2 cellular contexts compared by ENCODE assay signal in the genomic region with DNA sequence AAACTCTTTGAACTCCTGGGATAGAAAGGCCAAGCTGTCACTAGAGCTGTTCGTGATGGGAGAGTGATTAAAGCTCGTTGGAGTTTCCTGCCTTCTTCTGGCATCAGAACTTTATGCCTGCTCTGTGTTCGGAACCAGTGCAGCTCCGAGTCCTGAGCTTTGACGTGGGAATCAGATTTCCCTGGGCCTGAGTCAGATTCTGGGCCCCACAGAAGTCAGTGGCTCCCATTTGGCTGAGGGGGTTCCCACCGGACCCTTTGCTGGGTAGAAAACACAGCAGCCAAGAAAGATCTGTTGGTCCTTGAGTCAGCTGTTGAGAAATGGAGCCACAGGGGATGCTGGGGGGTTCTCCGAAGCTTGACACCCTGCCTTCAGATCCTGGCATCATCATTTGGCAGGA.
TF ChIP-seq lines count a peak whose summit lies in the region.

No MANE protein-coding gene starts in this region.

TF ChIP-seq in H1, 55 proteins besides CTCF, POLR2A, EP300 and RAD21:
- TF ChIP-seq TAF7 (optimal IDR thresholded peaks at IDR 0.05; ENCODE audit: borderline replicate concordance, low read depth, low read length), result no peak
- no peak for TF ChIP-seq NRF1 (IDR thresholded peaks at IDR 0.05; ENCODE audit: low read depth, low read length)
TF ChIP-seq in H1: peak in this region for 0.

TF ChIP-seq in SK-N-SH, 30 proteins besides CTCF, POLR2A, EP300 and RAD21:
- no peak for TF ChIP-seq SMC3 (IDR thresholded peaks at IDR 0.05; ENCODE audit: low read depth, low read length)
- TF ChIP-seq, protein P1, sequence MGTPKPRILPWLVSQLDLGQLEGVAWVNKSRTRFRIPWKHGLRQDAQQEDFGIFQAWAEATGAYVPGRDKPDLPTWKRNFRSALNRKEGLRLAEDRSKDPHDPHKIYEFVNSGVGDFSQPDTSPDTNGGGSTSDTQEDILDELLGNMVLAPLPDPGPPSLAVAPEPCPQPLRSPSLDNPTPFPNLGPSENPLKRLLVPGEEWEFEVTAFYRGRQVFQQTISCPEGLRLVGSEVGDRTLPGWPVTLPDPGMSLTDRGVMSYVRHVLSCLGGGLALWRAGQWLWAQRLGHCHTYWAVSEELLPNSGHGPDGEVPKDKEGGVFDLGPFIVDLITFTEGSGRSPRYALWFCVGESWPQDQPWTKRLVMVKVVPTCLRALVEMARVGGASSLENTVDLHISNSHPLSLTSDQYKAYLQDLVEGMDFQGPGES (IDR thresholded peaks at IDR 0.05; ENCODE audit: low read depth, low read length), result no peak
- no peak for TF ChIP-seq ELF1 (IDR thresholded peaks at IDR 0.05)
- TF ChIP-seq SIN3A (IDR thresholded peaks at IDR 0.05; ENCODE audit: borderline replicate concordance, low read depth, low read length), result no peak
- no peak for TF ChIP-seq RXRA (IDR thresholded peaks at IDR 0.05; ENCODE audit: borderline replicate concordance, low read depth)
- no peak for TF ChIP-seq TCF12 (IDR thresholded peaks at IDR 0.05)
- TF ChIP-seq NFIC (IDR thresholded peaks at IDR 0.05; ENCODE audit: borderline replicate concordance), result no peak
- TF ChIP-seq, protein P2, sequence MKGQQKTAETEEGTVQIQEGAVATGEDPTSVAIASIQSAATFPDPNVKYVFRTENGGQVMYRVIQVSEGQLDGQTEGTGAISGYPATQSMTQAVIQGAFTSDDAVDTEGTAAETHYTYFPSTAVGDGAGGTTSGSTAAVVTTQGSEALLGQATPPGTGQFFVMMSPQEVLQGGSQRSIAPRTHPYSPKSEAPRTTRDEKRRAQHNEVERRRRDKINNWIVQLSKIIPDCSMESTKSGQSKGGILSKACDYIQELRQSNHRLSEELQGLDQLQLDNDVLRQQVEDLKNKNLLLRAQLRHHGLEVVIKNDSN (IDR thresholded peaks at IDR 0.05; ENCODE audit: borderline replicate concordance, low read depth), result no peak
- TF ChIP-seq MEF2A (IDR thresholded peaks at IDR 0.05; ENCODE audit: borderline replicate concordance, low read depth), result no peak
- TF ChIP-seq, protein P3, sequence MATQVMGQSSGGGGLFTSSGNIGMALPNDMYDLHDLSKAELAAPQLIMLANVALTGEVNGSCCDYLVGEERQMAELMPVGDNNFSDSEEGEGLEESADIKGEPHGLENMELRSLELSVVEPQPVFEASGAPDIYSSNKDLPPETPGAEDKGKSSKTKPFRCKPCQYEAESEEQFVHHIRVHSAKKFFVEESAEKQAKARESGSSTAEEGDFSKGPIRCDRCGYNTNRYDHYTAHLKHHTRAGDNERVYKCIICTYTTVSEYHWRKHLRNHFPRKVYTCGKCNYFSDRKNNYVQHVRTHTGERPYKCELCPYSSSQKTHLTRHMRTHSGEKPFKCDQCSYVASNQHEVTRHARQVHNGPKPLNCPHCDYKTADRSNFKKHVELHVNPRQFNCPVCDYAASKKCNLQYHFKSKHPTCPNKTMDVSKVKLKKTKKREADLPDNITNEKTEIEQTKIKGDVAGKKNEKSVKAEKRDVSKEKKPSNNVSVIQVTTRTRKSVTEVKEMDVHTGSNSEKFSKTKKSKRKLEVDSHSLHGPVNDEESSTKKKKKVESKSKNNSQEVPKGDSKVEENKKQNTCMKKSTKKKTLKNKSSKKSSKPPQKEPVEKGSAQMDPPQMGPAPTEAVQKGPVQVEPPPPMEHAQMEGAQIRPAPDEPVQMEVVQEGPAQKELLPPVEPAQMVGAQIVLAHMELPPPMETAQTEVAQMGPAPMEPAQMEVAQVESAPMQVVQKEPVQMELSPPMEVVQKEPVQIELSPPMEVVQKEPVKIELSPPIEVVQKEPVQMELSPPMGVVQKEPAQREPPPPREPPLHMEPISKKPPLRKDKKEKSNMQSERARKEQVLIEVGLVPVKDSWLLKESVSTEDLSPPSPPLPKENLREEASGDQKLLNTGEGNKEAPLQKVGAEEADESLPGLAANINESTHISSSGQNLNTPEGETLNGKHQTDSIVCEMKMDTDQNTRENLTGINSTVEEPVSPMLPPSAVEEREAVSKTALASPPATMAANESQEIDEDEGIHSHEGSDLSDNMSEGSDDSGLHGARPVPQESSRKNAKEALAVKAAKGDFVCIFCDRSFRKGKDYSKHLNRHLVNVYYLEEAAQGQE (IDR thresholded peaks at IDR 0.05; ENCODE audit: low read depth, low read length), result no peak
- TF ChIP-seq, protein P4, sequence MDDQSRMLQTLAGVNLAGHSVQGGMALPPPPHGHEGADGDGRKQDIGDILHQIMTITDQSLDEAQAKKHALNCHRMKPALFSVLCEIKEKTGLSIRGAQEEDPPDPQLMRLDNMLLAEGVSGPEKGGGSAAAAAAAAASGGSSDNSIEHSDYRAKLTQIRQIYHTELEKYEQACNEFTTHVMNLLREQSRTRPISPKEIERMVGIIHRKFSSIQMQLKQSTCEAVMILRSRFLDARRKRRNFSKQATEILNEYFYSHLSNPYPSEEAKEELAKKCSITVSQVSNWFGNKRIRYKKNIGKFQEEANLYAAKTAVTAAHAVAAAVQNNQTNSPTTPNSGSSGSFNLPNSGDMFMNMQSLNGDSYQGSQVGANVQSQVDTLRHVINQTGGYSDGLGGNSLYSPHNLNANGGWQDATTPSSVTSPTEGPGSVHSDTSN (IDR thresholded peaks at IDR 0.05), result no peak
- no peak for TF ChIP-seq RFX5 (IDR thresholded peaks at IDR 0.05; ENCODE audit: low read length)
- no peak for TF ChIP-seq RCOR1 (IDR thresholded peaks at IDR 0.05; ENCODE audit: low read length)
- TF ChIP-seq TEAD4 (IDR thresholded peaks at IDR 0.05; ENCODE audit: borderline replicate concordance, insufficient read depth), result no peak
- TF ChIP-seq, protein P5, sequence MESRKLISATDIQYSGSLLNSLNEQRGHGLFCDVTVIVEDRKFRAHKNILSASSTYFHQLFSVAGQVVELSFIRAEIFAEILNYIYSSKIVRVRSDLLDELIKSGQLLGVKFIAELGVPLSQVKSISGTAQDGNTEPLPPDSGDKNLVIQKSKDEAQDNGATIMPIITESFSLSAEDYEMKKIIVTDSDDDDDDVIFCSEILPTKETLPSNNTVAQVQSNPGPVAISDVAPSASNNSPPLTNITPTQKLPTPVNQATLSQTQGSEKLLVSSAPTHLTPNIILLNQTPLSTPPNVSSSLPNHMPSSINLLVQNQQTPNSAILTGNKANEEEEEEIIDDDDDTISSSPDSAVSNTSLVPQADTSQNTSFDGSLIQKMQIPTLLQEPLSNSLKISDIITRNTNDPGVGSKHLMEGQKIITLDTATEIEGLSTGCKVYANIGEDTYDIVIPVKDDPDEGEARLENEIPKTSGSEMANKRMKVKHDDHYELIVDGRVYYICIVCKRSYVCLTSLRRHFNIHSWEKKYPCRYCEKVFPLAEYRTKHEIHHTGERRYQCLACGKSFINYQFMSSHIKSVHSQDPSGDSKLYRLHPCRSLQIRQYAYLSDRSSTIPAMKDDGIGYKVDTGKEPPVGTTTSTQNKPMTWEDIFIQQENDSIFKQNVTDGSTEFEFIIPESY (IDR thresholded peaks at IDR 0.05; ENCODE audit: borderline replicate concordance, low read depth), result no peak
- no peak for TF ChIP-seq FOXJ3 (CRISPR knock-in tag; IDR thresholded peaks at IDR 0.05)
- TF ChIP-seq POLR2AphosphoS5 (IDR thresholded peaks at IDR 0.05; ENCODE audit: low read depth, low read length), result no peak
- TF ChIP-seq CHD2 (IDR thresholded peaks at IDR 0.05; ENCODE audit: low read length, partially characterized antibody), result no peak
- TF ChIP-seq, protein P6, sequence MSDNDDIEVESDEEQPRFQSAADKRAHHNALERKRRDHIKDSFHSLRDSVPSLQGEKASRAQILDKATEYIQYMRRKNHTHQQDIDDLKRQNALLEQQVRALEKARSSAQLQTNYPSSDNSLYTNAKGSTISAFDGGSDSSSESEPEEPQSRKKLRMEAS (IDR thresholded peaks at IDR 0.05; ENCODE audit: low read depth), result no peak
- no peak for TF ChIP-seq FOSL2 (IDR thresholded peaks at IDR 0.05; ENCODE audit: borderline replicate concordance, low read depth)
